Comparison of ENCODE assay signal across 19 cellular contexts in genomic region chr17:71791311-71791710, GRCh38.
"Had no signal": no experiment of that assay in that cellular context is flagged by ENCODE, and none has a peak within 500 bp of the region (broad histone marks: within the 10 kb centered on the region; RNA-seq: fewer than 3 reads in every experiment).

No MANE protein-coding gene starts in this region.

- H3K4me1 Mint-ChIP-seq: activated naive CD8-positive, alpha-beta T cell treated with anti-CD3 and anti-CD28 coated beads, Interleukin-2, amount 10 ng/mL, durations not matched to agents 7 days and 5 days had no signal

- H3K4me1 ChIP-seq: adrenal gland had no signal

- H3K27ac ChIP-seq: adrenal gland had no signal

- ATAC-seq: activated CD4-positive, CD25-positive, alpha-beta regulatory T cell treated with anti-CD3 and anti-CD28 coated beads, Interleukin-2, amount 50 U/mL, for 24 hours; activated CD8-positive, alpha-beta T cell treated with anti-CD3 and anti-CD28 coated beads, Interleukin-2, amount 10 ng/mL, durations not matched to agents 7 days and 5 days had no signal

- H3K4me3 Mint-ChIP-seq: activated CD8-positive, alpha-beta T cell treated with anti-CD3 and anti-CD28 coated beads, Interleukin-2, amount 10 ng/mL, durations not matched to agents 7 days and 5 days; activated naive CD8-positive, alpha-beta T cell treated with anti-CD3 and anti-CD28 coated beads, Interleukin-2, amount 10 ng/mL, durations not matched to agents 7 days and 5 days had no signal

- H3K27me3 ChIP-seq: adrenal gland had no signal

- H3K4me3 ChIP-seq: adrenal gland had no signal

- DNase-seq: activated CD4-positive, alpha-beta T cell treated with anti-CD3 and anti-CD28 coated beads for 4 hours; activated CD8-positive, alpha-beta memory T cell treated with anti-CD3 and anti-CD28 coated beads, Interleukin-2, amount 50 U/mL, for 48 hours; activated CD8-positive, alpha-beta T cell treated with anti-CD3 and anti-CD28 coated beads, Interleukin-2, amount 10 ng/mL, durations not matched to agents 7 days and 5 days; activated naive CD4-positive, alpha-beta T cell treated with anti-CD3 and anti-CD28 coated beads, Interleukin-2, amount 50 U/mL, for 16 hours; activated naive CD8-positive, alpha-beta T cell treated with anti-CD3 and anti-CD28 coated beads, Interleukin-2, amount 10 ng/mL, durations not matched to agents 7 days and 5 days; activated T-cell treated with anti-CD3 and anti-CD28 coated beads, Interleukin-2, amount 50 U/mL, for 1 hour; adrenal gland; central memory CD4-positive, alpha-beta T cell; Kasumi-1; NCI-H1105 treated with DMSO at 0.1 percent for 48 hours; NCI-H1436 treated with DMSO at 0.1 percent for 48 hours; NCI-H187; NCI-H2081; NCI-H510A treated with DMSO at 0.1 percent for 48 hours; NCI-H69; NK-92 treated with Interleukin-12 subunit alpha and Interleukin-12 subunit beta, amount 100 ng/mL, for 24 hours; OCI-M1; SIG-M5 had no signal

- H3K36me3 Mint-ChIP-seq: activated naive CD8-positive, alpha-beta T cell treated with anti-CD3 and anti-CD28 coated beads, Interleukin-2, amount 10 ng/mL, durations not matched to agents 7 days and 5 days had no signal

- H3K36me3 ChIP-seq: adrenal gland had no signal

- H3K27ac Mint-ChIP-seq: activated CD8-positive, alpha-beta T cell treated with anti-CD3 and anti-CD28 coated beads, Interleukin-2, amount 10 ng/mL, durations not matched to agents 7 days and 5 days; activated naive CD8-positive, alpha-beta T cell treated with anti-CD3 and anti-CD28 coated beads, Interleukin-2, amount 10 ng/mL, durations not matched to agents 7 days and 5 days had no signal

- H3K9me3 ChIP-seq: adrenal gland had no signal

- H3K27me3 Mint-ChIP-seq: activated naive CD8-positive, alpha-beta T cell treated with anti-CD3 and anti-CD28 coated beads, Interleukin-2, amount 10 ng/mL, durations not matched to agents 7 days and 5 days had no signal
